In genomic region chr3:118537454-118537853, GRCh38 we compare ENCODE assay signal across 25 cellular contexts.
DNase-seq lines count a peak whose midpoint lies in the region; ATAC-seq, FAIRE-seq and TF ChIP-seq lines count a peak whose summit lies in the region.
"Had no signal": no experiment of that assay in that cellular context is flagged by ENCODE, and none has a peak within 500 bp of the region (broad histone marks: within the 10 kb centered on the region; RNA-seq: fewer than 3 reads in every experiment).

No MANE protein-coding gene starts in this region.

- H3K4me1 ChIP-seq in Caco-2 (peaks cover 44% of the 10 kb centered on the region), HCT116 (ENCODE audit: control insufficient read depth in 1 of 2, insufficient read depth in 2 of 2, low read length in 2 of 2) (peaks cover 0 to 18% of the 10 kb centered on the region in 2 experiments; a peak in 2 of 4 replicates), SK-N-SH (ENCODE audit: control insufficient read depth in 1 of 2, insufficient read depth in 2 of 2, low read depth in 1 of 2, low read length in 1 of 2) (peaks cover 0 to 10% of the 10 kb centered on the region in 2 experiments; a peak in 2 of 4 replicates)
- H3K4me1 ChIP-seq: BE2C, BLaER1 had no signal

- H3K27me3 ChIP-seq in Caco-2 (replicated peaks; ENCODE audit: control insufficient read depth, insufficient read depth, low read length) (no peaks in the 10 kb centered on the region), HCT116 (ENCODE audit: insufficient read depth, low read length) (no peaks in the 10 kb centered on the region), SK-N-SH (ENCODE audit: insufficient read depth) (no peaks in the 10 kb centered on the region)
- H3K27me3 ChIP-seq: BE2C, BLaER1 had no signal

- peak in 1 of 2 experiments; percentile 65; a peak in 2 of 4 replicates for TF ChIP-seq EP300 in SK-N-SH (IDR thresholded peaks at IDR 0.05; ENCODE audit: borderline replicate concordance in 1 of 2, low read depth in 1 of 2, low read length in 1 of 2)

- peaks cover 60% of the 10 kb centered on the region for H3K4me1 Mint-ChIP-seq in Caco-2 (ENCODE audit: low read depth, unreplicated experiment)
- H3K4me1 Mint-ChIP-seq: CD14-positive monocyte; CD4-positive, alpha-beta memory T cell; CD4-positive, CD25-positive, alpha-beta regulatory T cell; CD8-positive, alpha-beta memory T cell had no signal

- H3K9me2 ChIP-seq in HCT116 (ENCODE audit: insufficient read depth) (no peaks in the 10 kb centered on the region), SK-N-SH (no peaks in the 10 kb centered on the region)

- no peak for TF ChIP-seq CTCF in Caco-2 (IDR thresholded peaks at IDR 0.05; ENCODE audit: insufficient read depth in 1 of 2, low read depth in 1 of 2, low read length in 1 of 2, severe bottlenecking in 1 of 2, unreplicated experiment in 1 of 2)
- no peak for TF ChIP-seq CTCF in HCT116 (IDR thresholded peaks at IDR 0.05 in 2 of 3, conservative IDR thresholded peaks at IDR 0.05 in 1 of 3; ENCODE audit: borderline replicate concordance in 1 of 3, insufficient read depth in 1 of 3, low read depth in 2 of 3, low read length in 2 of 3)
- no peak for TF ChIP-seq CTCF in SK-N-SH (IDR thresholded peaks at IDR 0.05)

- peak overlapping the region; percentile 59 for H3K27ac Mint-ChIP-seq in Caco-2 (ENCODE audit: unreplicated experiment)
- H3K27ac Mint-ChIP-seq: CD14-positive monocyte; CD4-positive, alpha-beta memory T cell; CD4-positive, CD25-positive, alpha-beta regulatory T cell; CD8-positive, alpha-beta memory T cell had no signal

- H3K27me3 Mint-ChIP-seq in Caco-2 (ENCODE audit: insufficient read depth, unreplicated experiment), result no peaks in the 10 kb centered on the region
- H3K27me3 Mint-ChIP-seq: CD4-positive, alpha-beta memory T cell; CD4-positive, CD25-positive, alpha-beta regulatory T cell; CD8-positive, alpha-beta memory T cell had no signal

- no peak for ATAC-seq in HCT116

- DNase-seq in Caco-2 (no peak), HCT116 (ENCODE audit: low read depth, low spot score) (no peak), SK-N-SH (peak; percentile 2), epithelial cell of prostate (ENCODE audit: low read depth, low spot score) (no peak), GM12891 (ENCODE audit: insufficient read length, low spot score) (no peak), RPMI8226 (no peak), medulla oblongata (ENCODE audit: extremely low spot score) (no peak)
- DNase-seq: 8988T; ACHN; BE2C; C1 segment of cervical spinal cord; Calu3; CD4-positive, alpha-beta memory T cell; CD4-positive, CD25-positive, alpha-beta regulatory T cell; CD8-positive, alpha-beta memory T cell; COR-L47; DMS79 treated with DMSO at 0.1 percent for 48 hours; GF-D8 had no signal

- RAD21 ChIA-PET in HCT116 (lab: Charles Lee; ENCODE audit: low non-redundant PET in 1 of 2, low total read pairs in 2 of 2, uncharacterized antibody in 2 of 2, unreplicated experiment in 2 of 2), result no interaction called here

- H3K27ac ChIP-seq in HCT116 (ENCODE audit: low read depth, low read length) (no peak overlapping the region), SK-N-SH (ENCODE audit: low read depth in 2 of 2, low read length in 1 of 2) (peak overlapping the region in 1 of 2 experiments; percentile 77; a peak in 2 of 4 replicates), epithelial cell of prostate (peak overlapping the region; percentile 62)
- H3K27ac ChIP-seq: BLaER1 had no signal

- no peaks in the 10 kb centered on the region for H3F3A ChIP-seq in SK-N-SH (replicated peaks; ENCODE audit: insufficient read depth)

- H3K9ac ChIP-seq in HCT116 (ENCODE audit: low read length) (no peak overlapping the region), SK-N-SH (no peak overlapping the region)
- H3K9ac ChIP-seq: BLaER1 had no signal

- no peaks in the 10 kb centered on the region for H3K36me3 ChIP-seq in Caco-2 (ENCODE audit: control insufficient read depth, insufficient read depth, low read length)
- no peaks in the 10 kb centered on the region for H3K36me3 ChIP-seq in HCT116 (ENCODE audit: control insufficient read depth in 1 of 2, insufficient read depth in 2 of 2, low read length in 2 of 2)
- no peaks in the 10 kb centered on the region for H3K36me3 ChIP-seq in SK-N-SH (replicated peaks in 1 of 2; ENCODE audit: control insufficient read depth in 1 of 2, insufficient read depth in 2 of 2, low read length in 1 of 2)
- H3K36me3 ChIP-seq: BE2C, BLaER1 had no signal

- TF ChIP-seq RAD21 in HCT116 (IDR thresholded peaks at IDR 0.05; ENCODE audit: low read depth) (no peak), SK-N-SH (IDR thresholded peaks at IDR 0.05; ENCODE audit: low read length) (no peak)

- no peak overlapping the region for H2AFZ ChIP-seq in HCT116 (ENCODE audit: low read depth, low read length, poor library complexity, severe bottlenecking)
- H2AFZ ChIP-seq in SK-N-SH (ENCODE audit: low read depth), result no peak overlapping the region

- CTCF ChIA-PET in Caco-2 (lab: Charles Lee) (no interaction called here), HCT116 (lab: Charles Lee) (no interaction called here), SK-N-SH (lab: Yijun Ruan, JAX) (no interaction called here)

- no peaks in the 10 kb centered on the region for H4K20me1 ChIP-seq in HCT116 (ENCODE audit: insufficient read depth)
- no peaks in the 10 kb centered on the region for H4K20me1 ChIP-seq in SK-N-SH (ENCODE audit: insufficient read depth)
- H4K20me1 ChIP-seq: BLaER1 had no signal

- H3K79me2 ChIP-seq in HCT116 (ENCODE audit: insufficient read depth, low read length), result no peaks in the 10 kb centered on the region
- H3K79me2 ChIP-seq in SK-N-SH (ENCODE audit: insufficient read depth), result no peaks in the 10 kb centered on the region

- H3K4me2 ChIP-seq in HCT116 (ENCODE audit: low read length), result peak overlapping the region; percentile 30; the same call in 1 of the 2 replicates
- H3K4me2 ChIP-seq in SK-N-SH, result no peak overlapping the region
- H3K4me2 ChIP-seq: BLaER1 had no signal

- WGBS in SK-N-SH (ENCODE audit: low lambda C conversion rate), result 15% methylated on average over 2 of the region's 2 CpGs

- TF ChIP-seq POLR2A in HCT116 (IDR thresholded peaks at IDR 0.05; ENCODE audit: borderline replicate concordance, extremely low read depth, insufficient read depth, insufficient read length), result no peak
- TF ChIP-seq POLR2A in GM12891 (IDR thresholded peaks at IDR 0.05; ENCODE audit: low read depth, low read length), result no peak

- no peak overlapping the region for H3K4me3 ChIP-seq in Caco-2 (ENCODE audit: low read depth, low read length)
- H3K4me3 ChIP-seq in HCT116 (replicated peaks in 1 of 2; ENCODE audit: low read depth in 1 of 2, low read length in 2 of 2), result no peak overlapping the region
- H3K4me3 ChIP-seq in SK-N-SH (ENCODE audit: low read depth in 2 of 2, low read length in 1 of 2), result no peak overlapping the region
- H3K4me3 ChIP-seq: BLaER1 had no signal

- intact Hi-C loops in Caco-2 (cut with micrococcal nuclease; ENCODE audit: unreplicated experiment), result no loop called here
- intact Hi-C loops in HCT116 (cut with micrococcal nuclease), result no loop called here

- no peak overlapping the region for H3K4me3 Mint-ChIP-seq in Caco-2 (ENCODE audit: unreplicated experiment)
- H3K4me3 Mint-ChIP-seq: CD14-positive monocyte; CD4-positive, alpha-beta memory T cell; CD4-positive, CD25-positive, alpha-beta regulatory T cell; CD8-positive, alpha-beta memory T cell had no signal

- peaks cover 44% of the 10 kb centered on the region for H3K9me3 Mint-ChIP-seq in Caco-2 (ENCODE audit: unreplicated experiment)

- peaks cover 29% of the 10 kb centered on the region for H3K36me3 Mint-ChIP-seq in Caco-2 (ENCODE audit: insufficient read depth, unreplicated experiment)
- H3K36me3 Mint-ChIP-seq: CD14-positive monocyte; CD4-positive, alpha-beta memory T cell; CD4-positive, CD25-positive, alpha-beta regulatory T cell; CD8-positive, alpha-beta memory T cell had no signal

- POLR2A ChIA-PET in Caco-2 (lab: Charles Lee) (no interaction called here), HCT116 (lab: Charles Lee) (no interaction called here), SK-N-SH (lab: Yijun Ruan, JAX) (no interaction called here)

- H3K9me3 ChIP-seq in Caco-2, result peaks cover 12% of the 10 kb centered on the region
- H3K9me3 ChIP-seq in HCT116 (ENCODE audit: control insufficient read depth in 1 of 2, insufficient read depth in 1 of 2, low read depth in 1 of 2, low read length in 2 of 2), result no peaks in the 10 kb centered on the region
- H3K9me3 ChIP-seq in SK-N-SH, result no peaks in the 10 kb centered on the region
- H3K9me3 ChIP-seq: BE2C, BLaER1 had no signal

- BruUV-seq in Caco-2 (replicated peaks; lab: Mats Ljungman, UMichigan), result no TSS peak
- BruUV-seq in HCT116 (replicated peaks; lab: Mats Ljungman, UMichigan), result no TSS peak

- no peak for FAIRE-seq in GM12891 (lab: Jason Lieb, UNC)
- FAIRE-seq: A204.1, D721Med, G401.6, GM12892, GM18507 had no signal

TF ChIP-seq in HCT116, 20 proteins besides CTCF, POLR2A, EP300 and RAD21:
- no peak for TF ChIP-seq EZH2phosphoT487 (IDR thresholded peaks at IDR 0.05; ENCODE audit: borderline replicate concordance)

TF ChIP-seq in SK-N-SH, 30 proteins besides CTCF, POLR2A, EP300 and RAD21:
- TF ChIP-seq MEF2A (IDR thresholded peaks at IDR 0.05; ENCODE audit: borderline replicate concordance, low read depth) (no peak), FOXM1 (IDR thresholded peaks at IDR 0.05; ENCODE audit: low read depth) (no peak), RCOR1 (IDR thresholded peaks at IDR 0.05; ENCODE audit: low read length) (0 out of 2 replicates have a peak, but pooled peaks have one; percentile 29), GATA2 (CRISPR knock-in tag; IDR thresholded peaks at IDR 0.05) (peak; percentile 48; the same call in 1 of the 2 replicates)

TF ChIP-seq in GM12891, 5 proteins besides CTCF, POLR2A, EP300 and RAD21:
- TF ChIP-seq POU2F2 (IDR thresholded peaks at IDR 0.05; ENCODE audit: low read depth, low read length), result no peak
- TF ChIP-seq POLR2AphosphoS5 (IDR thresholded peaks at IDR 0.05; ENCODE audit: low read depth, low read length), result no peak
- no peak for TF ChIP-seq TAF1 (IDR thresholded peaks at IDR 0.05; ENCODE audit: low read depth, low read length)
- no peak for TF ChIP-seq PAX5 (IDR thresholded peaks at IDR 0.05; ENCODE audit: insufficient read depth, low read length, severe bottlenecking)
- no peak for TF ChIP-seq SPI1 (IDR thresholded peaks at IDR 0.05; ENCODE audit: low read depth, low read length)
